28 cellular contexts compared by ENCODE assay signal in genomic region chr16:85466989-85467388, GRCh38.
"Had no signal": no experiment of that assay in that cellular context is flagged by ENCODE, and none has a peak within 500 bp of the region (broad histone marks: within the 10 kb centered on the region; RNA-seq: fewer than 3 reads in every experiment).

No MANE protein-coding gene starts in this region.

- H3K36me3 ChIP-seq: colonic mucosa, esophagus squamous epithelium, gastrocnemius medialis, heart right ventricle, left lung, lower lobe of right lung had no signal

- H3K4me3 Mint-ChIP-seq: dendritic cell treated with granulocyte-macrophage colony-stimulating factor and Interleukin-4, amounts not matched to agents 40 ng/mL and 50 ng/mL, for 4 days; effector memory CD8-positive, alpha-beta T cell; endodermal cell had no signal

- DNase-seq: cerebellar nuclear complex; colonic mucosa; cortex of kidney; effector CD8-positive, alpha-beta T cell; effector memory CD8-positive, alpha-beta T cell; endodermal cell; erythroblast; esophagus squamous epithelium; foreskin fibroblast; foreskin melanocyte; gastrocnemius medialis; glutamatergic neuron; head of caudate nucleus; heart right ventricle; hippocampal formation; left cardiac atrium; left ventricle myocardium superior; lower lobe of right lung; mesenchymal stem cell; midbrain; mucosa of descending colon had no signal

- ATAC-seq: effector memory CD8-positive, alpha-beta T cell; esophagus mucosa; left cardiac atrium; left lung; lower lobe of right lung; mucosa of descending colon had no signal

- H3K27ac Mint-ChIP-seq: dendritic cell treated with granulocyte-macrophage colony-stimulating factor and Interleukin-4, amounts not matched to agents 40 ng/mL and 50 ng/mL, for 4 days; effector memory CD8-positive, alpha-beta T cell; endodermal cell had no signal

- H3K27ac ChIP-seq: colonic mucosa, epithelial cell of prostate, esophagus squamous epithelium, left lung, lower lobe of right lung had no signal

- H3K9me3 Mint-ChIP-seq: dendritic cell treated with granulocyte-macrophage colony-stimulating factor and Interleukin-4, amounts not matched to agents 40 ng/mL and 50 ng/mL, for 4 days; effector memory CD8-positive, alpha-beta T cell; endodermal cell had no signal

- H3K4me3 ChIP-seq: colonic mucosa, esophagus squamous epithelium, gastrocnemius medialis, heart right ventricle, left lung, lower lobe of right lung, mucosa of descending colon had no signal

- H3K9me3 ChIP-seq: colonic mucosa, esophagus squamous epithelium, gastrocnemius medialis, heart right ventricle, left lung, lower lobe of right lung, mucosa of descending colon had no signal

- H3K27me3 ChIP-seq: gastrocnemius medialis had no signal

- FAIRE-seq: endometrium, islet of Langerhans, keratinocyte had no signal
